Comparison of ENCODE assay signal across 1 cellular context in genomic region chr4:8285143-8285975, GRCh38.
A peak's percentile ranks its signal among the peaks of the same experiment; 100 is the strongest.
TF ChIP-seq lines count a peak whose summit lies in the region.

No MANE protein-coding gene starts in this region.

TF ChIP-seq in K562, 482 proteins besides CTCF, POLR2A, EP300 and RAD21 (continued from another document):
- no peak for TF ChIP-seq ZNF436 (CRISPR knock-in tag; IDR thresholded peaks at IDR 0.05)
- peak; percentile 80 for TF ChIP-seq BHLHE40 (IDR thresholded peaks at IDR 0.05; ENCODE audit: low read length)
- no peak for TF ChIP-seq MTA1 (IDR thresholded peaks at IDR 0.05; ENCODE audit: borderline replicate concordance)
- TF ChIP-seq ESRRA (IDR thresholded peaks at IDR 0.05; ENCODE audit: borderline replicate concordance, low read depth) = no peak
- TF ChIP-seq TAF7 (tag; IDR thresholded peaks at IDR 0.05) = no peak
- TF ChIP-seq AFF1 (IDR thresholded peaks at IDR 0.05; ENCODE audit: low read depth in 1 of 2, partially characterized antibody in 2 of 2) = no peak
TF ChIP-seq in K562: peak in this region for 1.
